ENCODE assay signal across 26 cellular contexts in the genomic region with DNA sequence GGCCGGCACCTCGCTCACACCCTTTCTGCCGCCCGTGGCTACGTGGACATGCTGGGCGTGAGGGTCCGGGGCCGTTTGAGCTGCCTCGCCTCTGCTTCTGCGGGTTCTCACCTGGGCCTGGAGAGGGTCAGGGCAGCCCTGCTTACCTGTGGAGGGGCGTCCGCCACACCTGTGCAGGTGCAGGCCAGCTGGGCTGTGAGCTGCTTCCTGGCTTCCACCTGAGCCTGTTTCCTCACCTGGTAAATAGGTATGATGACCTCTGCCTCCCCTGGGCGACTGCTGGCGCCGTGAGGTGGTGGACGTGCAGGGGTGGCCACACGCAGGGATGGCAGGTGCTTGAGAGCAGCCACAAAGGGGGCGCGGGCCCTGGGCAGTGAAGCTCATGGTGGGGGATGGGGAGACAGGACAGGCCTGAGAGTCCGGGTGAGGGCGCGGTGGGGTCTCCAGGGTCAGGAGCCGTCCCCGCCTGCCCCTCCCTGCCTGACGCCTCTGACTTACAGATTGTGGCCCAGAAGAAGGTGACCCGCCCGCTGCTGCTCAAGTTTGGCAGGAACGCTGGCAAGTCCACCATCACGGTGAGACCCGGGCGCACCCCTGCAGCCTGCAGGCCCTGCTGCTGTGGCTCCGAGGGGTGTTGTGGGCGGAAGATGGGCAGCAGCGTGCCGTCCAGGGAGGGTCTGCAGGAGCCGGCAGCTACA. TPM values are rescaled to one million over a fixed set of nuclear protein-coding genes. Genes with fewer than 3 reads are reported as not detected.
"Had no signal": no experiment of that assay in that cellular context is flagged by ENCODE, and none has a peak within 500 bp of the region (broad histone marks: within the 10 kb centered on the region; RNA-seq: fewer than 3 reads in every experiment).

No MANE protein-coding gene starts in this region.

- FAIRE-seq: astrocyte, colon had no signal

- ATAC-seq: activated CD4-positive, alpha-beta T cell treated with anti-CD3 and anti-CD28 coated beads for 36 hours; activated T-helper 17 cell treated with anti-CD3 and anti-CD28 coated beads, Interleukin-2, amount 50 U/mL, for 72 hours; foreskin keratinocyte; WTC11 had no signal

- H3K4me3 Mint-ChIP-seq: activated CD4-positive, alpha-beta T cell treated with anti-CD3 and anti-CD28 coated beads for 36 hours; activated naive CD8-positive, alpha-beta T cell; activated T-cell treated with anti-CD3 and anti-CD28 coated beads, Interleukin-2, amount 50 U/mL, for 24 hours; activated T-helper 17 cell treated with anti-CD3 and anti-CD28 coated beads, Interleukin-2, amount 50 U/mL, for 72 hours; central memory CD8-positive, alpha-beta T cell; nephron progenitor cell; type B pancreatic cell; WTC11 had no signal

- H3K27me3 ChIP-seq: adrenal gland, breast epithelium, foreskin keratinocyte, hepatocyte, spleen, vagina had no signal

- H3K9me3 Mint-ChIP-seq: activated T-cell treated with anti-CD3 and anti-CD28 coated beads, Interleukin-2, amount 50 U/mL, for 24 hours; activated T-helper 17 cell treated with anti-CD3 and anti-CD28 coated beads, Interleukin-2, amount 50 U/mL, for 72 hours; central memory CD8-positive, alpha-beta T cell; type B pancreatic cell; WTC11 had no signal

- H3K27me3 Mint-ChIP-seq: activated CD4-positive, alpha-beta T cell treated with anti-CD3 and anti-CD28 coated beads for 36 hours; activated naive CD8-positive, alpha-beta T cell; activated T-cell treated with anti-CD3 and anti-CD28 coated beads, Interleukin-2, amount 50 U/mL, for 24 hours; activated T-helper 17 cell treated with anti-CD3 and anti-CD28 coated beads, Interleukin-2, amount 50 U/mL, for 72 hours; central memory CD8-positive, alpha-beta T cell had no signal

- H3K9me3 ChIP-seq: adrenal gland, breast epithelium, left ventricle myocardium inferior, spleen, thoracic aorta, vagina had no signal

- H3K79me2 ChIP-seq: hepatocyte had no signal

- H2AFZ ChIP-seq: hepatocyte had no signal

- H3K4me1 ChIP-seq: adrenal gland, breast epithelium had no signal

- DNase-seq: activated CD4-positive, alpha-beta T cell treated with anti-CD3 and anti-CD28 coated beads for 36 hours; activated CD4-positive, alpha-beta T cell treated with anti-CD3 and anti-CD28 coated beads, Interleukin-2, amount 50 U/mL, for 4 hours; activated CD8-positive, alpha-beta memory T cell treated with anti-CD3 and anti-CD28 coated beads for 24 hours; activated CD8-positive, alpha-beta memory T cell treated with anti-CD3 and anti-CD28 coated beads, Interleukin-2, amount 50 U/mL, for 4 hours; activated T-cell treated with anti-CD3 and anti-CD28 coated beads, Interleukin-2, amount 50 U/mL, for 24 hours; adrenal gland; effector memory CD4-positive, alpha-beta T cell; foreskin keratinocyte; left ventricle myocardium inferior; nephron progenitor cell; nucleus accumbens; stimulated activated CD4-positive, alpha-beta T cell treated with anti-CD3 and anti-CD28 coated beads, Interleukin-4, amount 100 ng/mL, for 1 hour; stimulated activated naive CD4-positive, alpha-beta T cell had no signal

- H3K4me1 Mint-ChIP-seq: activated CD4-positive, alpha-beta T cell treated with anti-CD3 and anti-CD28 coated beads for 36 hours; activated T-helper 17 cell treated with anti-CD3 and anti-CD28 coated beads, Interleukin-2, amount 50 U/mL, for 72 hours; central memory CD8-positive, alpha-beta T cell; nephron progenitor cell; WTC11 had no signal

- H3K36me3 Mint-ChIP-seq: type B pancreatic cell had no signal

- H3K36me3 ChIP-seq: adrenal gland, breast epithelium, left ventricle myocardium inferior, spleen, thoracic aorta, vagina had no signal

- H3K4me2 ChIP-seq: hepatocyte had no signal

- H3K27ac ChIP-seq: adrenal gland, foreskin keratinocyte, hepatocyte, left ventricle myocardium inferior, thoracic aorta, vagina had no signal

- H3K27ac Mint-ChIP-seq: activated CD4-positive, alpha-beta T cell treated with anti-CD3 and anti-CD28 coated beads for 36 hours; activated naive CD8-positive, alpha-beta T cell; activated T-cell treated with anti-CD3 and anti-CD28 coated beads, Interleukin-2, amount 50 U/mL, for 24 hours; activated T-helper 17 cell treated with anti-CD3 and anti-CD28 coated beads, Interleukin-2, amount 50 U/mL, for 72 hours; nephron progenitor cell; type B pancreatic cell; WTC11 had no signal

- H3K4me3 ChIP-seq: adrenal gland, breast epithelium, hepatocyte, left ventricle myocardium inferior, spleen, thoracic aorta, vagina had no signal

RNA-seq across cellular contexts. Expression of a gene that starts 7.8 kb away (rescaled TPM):
- total RNA-seq: left ventricle myocardium inferior, thoracic aorta had no signal

RNA-seq across cellular contexts. Expression of a gene that starts 30.1 kb away (rescaled TPM):
- total RNA-seq: activated CD4-positive, alpha-beta T cell treated with anti-CD3 and anti-CD28 coated beads for 36 hours; activated T-helper 17 cell treated with anti-CD3 and anti-CD28 coated beads, Interleukin-2, amount 50 U/mL, for 72 hours; foreskin keratinocyte; left ventricle myocardium inferior; mononuclear cell; thoracic aorta; vagina had no signal
- polyA plus RNA-seq: foreskin keratinocyte had no signal
